Comparison of ENCODE assay signal across 20 cellular contexts in genomic region chr3:58574682-58575081, GRCh38. TPM values are rescaled to one million over a fixed set of nuclear protein-coding genes. Genes with fewer than 3 reads are reported as not detected.
DNase-seq lines count a peak whose midpoint lies in the region; ATAC-seq, FAIRE-seq and TF ChIP-seq lines count a peak whose summit lies in the region.
"Had no signal": no experiment of that assay in that cellular context is flagged by ENCODE, and none has a peak within 500 bp of the region (broad histone marks: within the 10 kb centered on the region; RNA-seq: fewer than 3 reads in every experiment).

No MANE protein-coding gene starts in this region.

- H3K27me3 ChIP-seq in esophagus muscularis mucosa: no peaks in the 10 kb centered on the region
- H3K27me3 ChIP-seq: MG63 had no signal

- ATAC-seq in GM21528 (IDR thresholded peaks at IDR 0.05; ENCODE audit: low FRiP score, unreplicated experiment): no peak

- TF ChIP-seq CTCF in esophagus muscularis mucosa (IDR thresholded peaks at IDR 0.05): no peak
- TF ChIP-seq CTCF in neural crest cell (conservative IDR thresholded peaks at IDR 0.05): no peak

- TF ChIP-seq EP300 in esophagus muscularis mucosa (IDR thresholded peaks at IDR 0.05): no peak

- no peak for TF ChIP-seq POLR2A in esophagus muscularis mucosa (IDR thresholded peaks at IDR 0.05; ENCODE audit: low read depth)

- peaks cover 11% of the 10 kb centered on the region for H3K27me3 Mint-ChIP-seq in neural crest cell (ENCODE audit: low read depth)

- peak overlapping the region in 3 of 4 donors; percentile 46 to 57 (median 48) for H3K4me3 ChIP-seq in esophagus muscularis mucosa
- H3K4me3 ChIP-seq: PC-9 had no signal

- FAIRE-seq in frontal cortex (lab: Jason Lieb, UNC): no peak

- peaks cover 0 to 15% (median 0%) of the 10 kb centered on the region in 4 donors for H3K36me3 ChIP-seq in esophagus muscularis mucosa

- no peaks in the 10 kb centered on the region for H3K9me3 ChIP-seq in esophagus muscularis mucosa
- H3K9me3 ChIP-seq: MG63 had no signal

- peaks cover 25 to 54% (median 52%) of the 10 kb centered on the region in 4 donors for H3K4me1 ChIP-seq in esophagus muscularis mucosa

- DNase-seq in caudate nucleus (lab: John Stamatoyannopoulos, UW) (peak in 3 of 61 donors; percentile 8 to 23 (median 19)), esophagus muscularis mucosa (ENCODE audit: extremely low spot score) (no peak), neural crest cell (ENCODE audit: low read depth, low spot score) (no peak), T-helper 2 cell (no peak), frontal cortex (ENCODE audit: low spot score in 2 of 2) (no peak)
- DNase-seq: ACHN, AML-193, DMS153, H9, MG63, NCI-H1092, NCI-H146, NCI-H2081, NCI-H510A treated with DMSO at 0.1 percent for 48 hours, NCI-H82, PC-9 had no signal

- H3K9me3 Mint-ChIP-seq in neural crest cell: peaks cover 3% of the 10 kb centered on the region

- no peaks in the 10 kb centered on the region for H3K36me3 Mint-ChIP-seq in neural crest cell (ENCODE audit: low read depth)
- H3K36me3 Mint-ChIP-seq: CD14-positive monocyte had no signal

- H3K27ac ChIP-seq in caudate nucleus (ENCODE audit: low read depth, low read length) (peak overlapping the region; percentile 94), esophagus muscularis mucosa (replicated peaks in 1 of 4) (peak overlapping the region in 3 of 4 donors; percentile 50 to 84 (median 70)), temporal lobe (ENCODE audit: low read depth, low read length) (peak overlapping the region; percentile 96)
- H3K27ac ChIP-seq: KMS-11, PC-9 had no signal

- peaks cover 34% of the 10 kb centered on the region for H3K4me1 Mint-ChIP-seq in neural crest cell

- 94% methylated on average over 4 of the region's 4 CpGs for WGBS in esophagus muscularis mucosa

- intact Hi-C loops in esophagus muscularis mucosa (cut with DNase I): no loop called here

- no peak overlapping the region for H3K4me3 Mint-ChIP-seq in neural crest cell
- H3K4me3 Mint-ChIP-seq: CD14-positive monocyte, H9 had no signal

- H3K27ac Mint-ChIP-seq in neural crest cell (ENCODE audit: unreplicated experiment): peak overlapping the region; percentile 86
- H3K27ac Mint-ChIP-seq: CD14-positive monocyte had no signal

RNA-seq across cellular contexts. Expression of gene FAM107A, which starts 2.5 kb away (rescaled TPM):
- 100 to 1,000 TPM in 2 of 4 donors, 10 to 100 TPM in 2; 35.7 to 107 (median 92.7) TPM for total RNA-seq in esophagus muscularis mucosa
- total RNA-seq in neural crest cell: 1.6 and 2.3 TPM in 2 replicates
- total RNA-seq in temporal lobe: 32.2 TPM
- 15.5 TPM for total RNA-seq in frontal cortex
- total RNA-seq: PC-9 had no signal

RNA-seq across cellular contexts. Expression of gene ACOX2, which starts 37.7 kb away (rescaled TPM):
- total RNA-seq in esophagus muscularis mucosa (10 to 100 TPM; 18.3 to 28.9 (median 20.2) TPM), neural crest cell (0.98 and 1.0 TPM in 2 replicates), temporal lobe (0.98 TPM), frontal cortex (1.6 TPM)
